Comparison of ENCODE assay signal across 1 cellular context in genomic region chr1:244309191-244309590, GRCh38.
TF ChIP-seq lines count a peak whose summit lies in the region.

No MANE protein-coding gene starts in this region.

TF ChIP-seq in K562, 482 proteins besides CTCF, POLR2A, EP300 and RAD21 (continued from another document):
- TF ChIP-seq, protein P1, sequence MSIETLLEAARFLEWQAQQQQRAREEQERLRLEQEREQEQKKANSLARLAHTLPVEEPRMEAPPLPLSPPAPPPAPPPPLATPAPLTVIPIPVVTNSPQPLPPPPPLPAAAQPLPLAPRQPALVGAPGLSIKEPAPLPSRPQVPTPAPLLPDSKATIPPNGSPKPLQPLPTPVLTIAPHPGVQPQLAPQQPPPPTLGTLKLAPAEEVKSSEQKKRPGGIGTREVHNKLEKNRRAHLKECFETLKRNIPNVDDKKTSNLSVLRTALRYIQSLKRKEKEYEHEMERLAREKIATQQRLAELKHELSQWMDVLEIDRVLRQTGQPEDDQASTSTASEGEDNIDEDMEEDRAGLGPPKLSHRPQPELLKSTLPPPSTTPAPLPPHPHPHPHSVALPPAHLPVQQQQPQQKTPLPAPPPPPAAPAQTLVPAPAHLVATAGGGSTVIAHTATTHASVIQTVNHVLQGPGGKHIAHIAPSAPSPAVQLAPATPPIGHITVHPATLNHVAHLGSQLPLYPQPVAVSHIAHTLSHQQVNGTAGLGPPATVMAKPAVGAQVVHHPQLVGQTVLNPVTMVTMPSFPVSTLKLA (conservative IDR thresholded peaks at IDR 0.05) = 0 out of 4 replicates have a peak, but pooled peaks of 1 of the 2 experiments have one; percentile 19
- TF ChIP-seq TRIM28 (IDR thresholded peaks at IDR 0.05) (0 out of 2 replicates have a peak, but pooled peaks have one; percentile 49), CC2D1A (IDR thresholded peaks at IDR 0.05) (peak; percentile 78; the same call in 1 of the 2 replicates), CBX3 (IDR thresholded peaks at IDR 0.05; ENCODE audit: borderline replicate concordance in 1 of 2, low read length in 2 of 2) (peak in 1 of 2 experiments; percentile 50; a peak in 1 of 3 replicates), TRIM24 (IDR thresholded peaks at IDR 0.05) (peak; percentile 42 to 73; a peak in 3 of 4 replicates), ZFP36 (IDR thresholded peaks at IDR 0.05; ENCODE audit: low read depth, low read length, partially characterized antibody) (peak; percentile 63), ZNF766 (CRISPR knock-in tag; conservative IDR thresholded peaks at IDR 0.05) (peak; percentile 58; the same call in 1 of the 2 replicates)
TF ChIP-seq in K562: peak in this region for 11; not testable (repeated sequence) for 471.
